In genomic region chr15:62071711-62072308, GRCh38 we compare ENCODE assay signal across 9 cellular contexts. TPM values are rescaled to one million over a fixed set of nuclear protein-coding genes. Genes with fewer than 3 reads are reported as not detected.
DNase-seq lines count a peak whose midpoint lies in the region; ATAC-seq and TF ChIP-seq lines count a peak whose summit lies in the region.
"Had no signal": no experiment of that assay in that cellular context is flagged by ENCODE, and none has a peak within 500 bp of the region (broad histone marks: within the 10 kb centered on the region; RNA-seq: fewer than 3 reads in every experiment).

No MANE protein-coding gene starts in this region.

- no peak for DNase-seq in heart left ventricle
- no peak for DNase-seq in right cardiac atrium
- peak; percentile 69 for DNase-seq in NCI-H69 (lab: John Stamatoyannopoulos, UW)
- peak; percentile 71 for DNase-seq in choroid plexus epithelial cell (ENCODE audit: low read depth)
- DNase-seq in nephron progenitor cell, result no peak
- no peak for DNase-seq in stimulated activated CD4-positive, alpha-beta T cell treated with anti-CD3 and anti-CD28 coated beads, Interleukin-2, amount 100 ng/mL, for 24 hours

- H3K4me1 ChIP-seq in heart left ventricle (peaks cover 0 to 20% (median 7%) of the 10 kb centered on the region in 12 donors), right cardiac atrium (ENCODE audit: control insufficient read depth, insufficient read depth, low read length) (no peaks in the 10 kb centered on the region)

- TF ChIP-seq CTCF in heart left ventricle (IDR thresholded peaks at IDR 0.05) (peak; percentile 59 to 79 (median 72)), choroid plexus epithelial cell (conservative IDR thresholded peaks at IDR 0.05; ENCODE audit: low read depth, low read length) (peak; percentile 59), nephron progenitor cell (IDR thresholded peaks at IDR 0.05) (peak; percentile 71)

- peaks cover 61% of the 10 kb centered on the region for H3K27me3 Mint-ChIP-seq in nephron progenitor cell (ENCODE audit: low read depth, poor library complexity)

- H3K27me3 ChIP-seq in heart left ventricle, result peaks cover 0 to 9% (median 0%) of the 10 kb centered on the region in 9 donors
- H3K27me3 ChIP-seq in right cardiac atrium (ENCODE audit: control insufficient read depth, insufficient read depth), result no peaks in the 10 kb centered on the region

- ATAC-seq in heart left ventricle (no peak), right cardiac atrium (no peak), HG03432 (IDR thresholded peaks at IDR 0.05; ENCODE audit: unreplicated experiment) (no peak), HG03439 (IDR thresholded peaks at IDR 0.05; ENCODE audit: unreplicated experiment) (no peak)

- no peaks in the 10 kb centered on the region for H3K36me3 Mint-ChIP-seq in nephron progenitor cell (ENCODE audit: low read depth)
- H3K36me3 Mint-ChIP-seq: activated naive CD4-positive, alpha-beta T cell treated with anti-CD3 and anti-CD28 coated beads, Interleukin-2, amount 50 U/mL, for 24 hours had no signal

- H3K4me1 Mint-ChIP-seq in nephron progenitor cell, result peaks cover 6% of the 10 kb centered on the region

- H3K27ac ChIP-seq in heart left ventricle (no peak overlapping the region), right cardiac atrium (ENCODE audit: low read length) (no peak overlapping the region)

- H3K36me3 ChIP-seq in heart left ventricle, result no peaks in the 10 kb centered on the region

- peaks cover 3% of the 10 kb centered on the region for H3K9me3 Mint-ChIP-seq in nephron progenitor cell
- H3K9me3 Mint-ChIP-seq: activated naive CD4-positive, alpha-beta T cell treated with anti-CD3 and anti-CD28 coated beads, Interleukin-2, amount 50 U/mL, for 24 hours had no signal

- no peak for TF ChIP-seq POLR2A in heart left ventricle (IDR thresholded peaks at IDR 0.05)

- intact Hi-C loops in heart left ventricle (cut with DNase I), result loop anchor here (2.0 to 10.0 kb wide), 10 partner anchors 95 to 235 kb away; no protein-coding TSS in a partner anchor
- intact Hi-C loops in right cardiac atrium (cut with DNase I), result no loop called here

- no peak overlapping the region for H3K4me3 Mint-ChIP-seq in nephron progenitor cell
- H3K4me3 Mint-ChIP-seq: activated naive CD4-positive, alpha-beta T cell treated with anti-CD3 and anti-CD28 coated beads, Interleukin-2, amount 50 U/mL, for 24 hours had no signal

- no peak overlapping the region for H3K27ac Mint-ChIP-seq in nephron progenitor cell
- H3K27ac Mint-ChIP-seq: activated naive CD4-positive, alpha-beta T cell treated with anti-CD3 and anti-CD28 coated beads, Interleukin-2, amount 50 U/mL, for 24 hours had no signal

- no peaks in the 10 kb centered on the region for H3K9me3 ChIP-seq in heart left ventricle
- H3K9me3 ChIP-seq in right cardiac atrium (ENCODE audit: control insufficient read depth, low read length), result no peaks in the 10 kb centered on the region

- H3K4me3 ChIP-seq in heart left ventricle (no peak overlapping the region), right cardiac atrium (ENCODE audit: low read length) (no peak overlapping the region), choroid plexus epithelial cell (ENCODE audit: low read depth, low read length) (no peak overlapping the region)

RNA-seq across cellular contexts. Expression of gene C2CD4A, which starts 5.0 kb away (rescaled TPM):
- total RNA-seq in heart left ventricle, result not detected
- under 1 TPM in 1 of 2 donors, not detected in 1; 0.04 TPM for polyA plus RNA-seq in heart left ventricle
- total RNA-seq in right cardiac atrium, result not detected
- polyA plus RNA-seq in right cardiac atrium, result 0.02 TPM

RNA-seq across cellular contexts. Expression of gene VPS13C, which starts 11.6 kb away (rescaled TPM):
- 10 to 100 TPM; 29.7 to 70.1 (median 39.4) TPM for total RNA-seq in heart left ventricle
- 10 to 100 TPM in 1 of 2 donors, 1 to 10 TPM in 1; 9.8 to 12.3 TPM for polyA plus RNA-seq in heart left ventricle
- total RNA-seq in right cardiac atrium, result 10 to 100 TPM; 33.9 to 41.3 (median 36.2) TPM
- 14.5 TPM for polyA plus RNA-seq in right cardiac atrium

Comparison
In these comparisons a context has a peak if more than half of its experiments do, and no peak if none do; other contexts are left out.
1. intact Hi-C loops: an anchor here in heart left ventricle (2.0 to 10.0 kb wide); none called in right cardiac atrium.
2. DNase-seq: peak in NCI-H69 (single experiment) and choroid plexus epithelial cell (single experiment); none in heart left ventricle (0 of 5), right cardiac atrium (0 of 3), nephron progenitor cell (single experiment) and stimulated activated CD4-positive, alpha-beta T cell treated with anti-CD3 and anti-CD28 coated beads, Interleukin-2, amount 100 ng/mL, for 24 hours (0 of 2).
3. Peak in every context shown above with its lines, with median percentiles within 50 percentile points of each other: CTCF ChIP-seq.